Comparison of ENCODE assay signal across 8 cellular contexts in genomic region chr3:186784820-186785516, GRCh38. TPM values are rescaled to one million over a fixed set of nuclear protein-coding genes. Genes with fewer than 3 reads are reported as not detected.
DNase-seq lines count a peak whose midpoint lies in the region; ATAC-seq and TF ChIP-seq lines count a peak whose summit lies in the region.

No MANE protein-coding gene starts in this region.

- intact Hi-C loops in breast epithelium (cut with DNase I; ENCODE audit: low total_unique reads): no loop called here

- no peak for TF ChIP-seq CTCF in AG10803 (conservative IDR thresholded peaks at IDR 0.05; ENCODE audit: low read length)
- no peak for TF ChIP-seq CTCF in breast epithelium (IDR thresholded peaks at IDR 0.05)

- H3K4me1 ChIP-seq in HUES48 (ENCODE audit: control insufficient read depth, insufficient read depth, low read length) (peaks cover 16% of the 10 kb centered on the region; the same call in 1 of the 2 replicates), breast epithelium (peaks cover 7 to 12% of the 10 kb centered on the region in 2 donors), muscle layer of colon (ENCODE audit: insufficient read depth, low read length) (peaks cover 43% of the 10 kb centered on the region)

- ATAC-seq in GM18858 (IDR thresholded peaks at IDR 0.05; ENCODE audit: unreplicated experiment) (no peak), GM21786 (IDR thresholded peaks at IDR 0.05; ENCODE audit: unreplicated experiment) (no peak)

- H3K9ac ChIP-seq in HUES48 (ENCODE audit: low read depth, low read length): peak overlapping the region; percentile 99
- peak overlapping the region; percentile 97 for H3K9ac ChIP-seq in muscle layer of colon (ENCODE audit: low read length)

- peak overlapping the region; percentile 99 for H3K27ac ChIP-seq in HUES48 (ENCODE audit: low read depth, low read length)
- H3K27ac ChIP-seq in breast epithelium: peak overlapping the region; percentile 9 to 99
- H3K27ac ChIP-seq in muscle layer of colon (ENCODE audit: low read depth, low read length): peak overlapping the region; percentile 89

- H3K27me3 ChIP-seq in HUES48 (ENCODE audit: control insufficient read depth, insufficient read depth, low read length): no peaks in the 10 kb centered on the region
- H3K27me3 ChIP-seq in breast epithelium: no peaks in the 10 kb centered on the region
- no peaks in the 10 kb centered on the region for H3K27me3 ChIP-seq in muscle layer of colon (ENCODE audit: control insufficient read depth in 1 of 2, insufficient read depth in 2 of 2, low read length in 2 of 2)

- peaks cover 63% of the 10 kb centered on the region for H3K36me3 ChIP-seq in HUES48 (ENCODE audit: control insufficient read depth, insufficient read depth, low read length)
- peaks cover 15% of the 10 kb centered on the region for H3K36me3 ChIP-seq in breast epithelium
- H3K36me3 ChIP-seq in muscle layer of colon (ENCODE audit: insufficient read depth, low read length): peaks cover 57% of the 10 kb centered on the region

- no peak for TF ChIP-seq POLR2A in breast epithelium (IDR thresholded peaks at IDR 0.05)

- H3K9me3 ChIP-seq in HUES48 (ENCODE audit: control insufficient read depth, insufficient read depth, low read length) (no peaks in the 10 kb centered on the region; the same call in 1 of the 2 replicates), breast epithelium (no peaks in the 10 kb centered on the region), muscle layer of colon (ENCODE audit: low read length) (no peaks in the 10 kb centered on the region)

- DNase-seq in AG10803 (ENCODE audit: low read depth): no peak
- DNase-seq in breast epithelium (ENCODE audit: low spot score in 2 of 2): no peak
- DNase-seq in foreskin melanocyte: no peak
- DNase-seq in dermis blood vessel endothelial cell: no peak

- H3K4me3 ChIP-seq in AG10803 (ENCODE audit: low read length): peak overlapping the region; percentile 87
- H3K4me3 ChIP-seq in HUES48 (ENCODE audit: low read depth, low read length): peak overlapping the region; percentile 90
- H3K4me3 ChIP-seq in breast epithelium: peak overlapping the region; percentile 82 to 99 (median 94)
- peak overlapping the region; percentile 99 to 100 for H3K4me3 ChIP-seq in muscle layer of colon (ENCODE audit: low read depth in 1 of 2, low read length in 2 of 2)

RNA-seq across cellular contexts. Expression of gene EIF4A2, which starts 1.6 kb away (rescaled TPM):
- 100 to 1,000 TPM; 264 to 592 (median 493) TPM for total RNA-seq in breast epithelium
- total RNA-seq in dermis blood vessel endothelial cell: 564 and 1,344 TPM in 2 replicates

RNA-seq across cellular contexts. Expression of gene RFC4, which starts 21.3 kb away (rescaled TPM):
- total RNA-seq in breast epithelium (10 to 100 TPM in 2 of 3 donors, 1 to 10 TPM in 1; 8.5 to 14.5 (median 10.8) TPM), dermis blood vessel endothelial cell (27.9 and 32.0 TPM in 2 replicates)

RNA-seq across cellular contexts. Expression of gene ADIPOQ, which starts 57.5 kb away (rescaled TPM):
- total RNA-seq in breast epithelium: 1,000 to 10,000 TPM in 1 of 3 donors, 100 to 1,000 TPM in 2; 137 to 2,151 (median 208) TPM
- not detected in 2 replicates for total RNA-seq in dermis blood vessel endothelial cell

Comparison
In these comparisons a context has a peak if more than half of its experiments do, and no peak if none do; other contexts are left out.
1. RNA of gene ADIPOQ, which starts 57.5 kb away (total RNA-seq): 137 to 2,151 TPM in breast epithelium; not detected in dermis blood vessel endothelial cell; every median in the first group is over 100 times any median in the second.
2. Peak in every context shown above with its lines, with median percentiles within 50 percentile points of each other: H3K4me3 ChIP-seq and H3K27ac ChIP-seq.